Comparison of ENCODE assay signal across 18 cellular contexts in the genomic region with DNA sequence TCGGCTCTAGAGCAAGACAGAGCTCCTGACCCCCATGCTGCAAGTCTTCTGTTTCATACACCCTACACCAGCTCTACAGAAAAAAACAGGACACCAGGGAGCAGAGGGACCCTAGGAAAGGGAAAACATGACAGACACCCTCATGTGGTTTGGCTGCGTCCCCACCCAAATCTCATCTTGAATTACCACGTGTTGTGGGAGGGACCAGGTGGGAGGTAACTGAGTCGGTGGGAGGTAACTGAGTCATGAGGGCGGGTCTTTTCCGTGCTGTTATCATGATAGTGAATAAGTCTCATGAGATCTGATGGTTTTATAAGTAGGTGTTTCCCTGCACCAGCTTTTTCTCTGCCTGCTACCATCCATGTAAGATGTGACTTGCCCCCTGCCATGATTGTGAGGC. TPM values are rescaled to one million over a fixed set of nuclear protein-coding genes. Genes with fewer than 3 reads are reported as not detected.
DNase-seq lines count a peak whose midpoint lies in the region; ATAC-seq lines count a peak whose summit lies in the region.
"Had no signal": no experiment of that assay in that cellular context is flagged by ENCODE, and none has a peak within 500 bp of the region (broad histone marks: within the 10 kb centered on the region; RNA-seq: fewer than 3 reads in every experiment).

No MANE protein-coding gene starts in this region.

- peaks cover 59% of the 10 kb centered on the region for H3K36me3 ChIP-seq in CD8-positive, alpha-beta memory T cell (ENCODE audit: insufficient read depth, low read length)

- H3K4me1 Mint-ChIP-seq in activated CD4-positive, alpha-beta T cell treated with anti-CD3 and anti-CD28 coated beads, Interleukin-2, amount 10 ng/mL, durations not matched to agents 7 days and 5 days, result peaks cover 6% of the 10 kb centered on the region
- peaks cover 6% of the 10 kb centered on the region for H3K4me1 Mint-ChIP-seq in activated naive CD4-positive, alpha-beta T cell treated with anti-CD3 and anti-CD28 coated beads, Interleukin-2, amount 10 ng/mL, durations not matched to agents 7 days and 5 days
- peaks cover 16% of the 10 kb centered on the region for H3K4me1 Mint-ChIP-seq in activated naive CD8-positive, alpha-beta T cell treated with anti-CD3 and anti-CD28 coated beads for 36 hours
- H3K4me1 Mint-ChIP-seq in stimulated activated effector memory CD8-positive, alpha-beta T cell treated with anti-CD3 and anti-CD28 coated beads, Interleukin-12 subunit alpha, Interleukin-12 subunit beta, amount 100 ng/mL, for 72 hours, result no peaks in the 10 kb centered on the region
- no peaks in the 10 kb centered on the region for H3K4me1 Mint-ChIP-seq in CD8-positive, alpha-beta memory T cell

- DNase-seq in activated CD4-positive, alpha-beta T cell treated with anti-CD3 and anti-CD28 coated beads, Interleukin-2, amount 10 ng/mL, durations not matched to agents 7 days and 5 days, result no peak
- no peak for DNase-seq in activated CD4-positive, alpha-beta T cell treated with anti-CD3 and anti-CD28 coated beads for 1 hour
- no peak for DNase-seq in activated naive CD4-positive, alpha-beta T cell treated with anti-CD3 and anti-CD28 coated beads, Interleukin-2, amount 50 U/mL, for 72 hours (ENCODE audit: low spot score in 2 of 2)
- DNase-seq in activated naive CD4-positive, alpha-beta T cell treated with anti-CD3 and anti-CD28 coated beads, Interleukin-2, amount 10 ng/mL, durations not matched to agents 7 days and 5 days, result no peak
- no peak for DNase-seq in activated naive CD8-positive, alpha-beta T cell treated with anti-CD3 and anti-CD28 coated beads for 36 hours
- DNase-seq in stimulated activated effector memory CD8-positive, alpha-beta T cell treated with anti-CD3 and anti-CD28 coated beads, Interleukin-12 subunit alpha, Interleukin-12 subunit beta, amount 100 ng/mL, for 72 hours (ENCODE audit: low spot score in 2 of 2), result no peak
- no peak for DNase-seq in CD8-positive, alpha-beta memory T cell
- DNase-seq in CD1c-positive myeloid dendritic cell (ENCODE audit: extremely low spot score), result no peak
- DNase-seq: 8988T, DMS79, IMR-90, NCI-H1105, NCI-H2029 treated with DMSO at 0.1 percent for 48 hours, NCI-H226, NCI-H510A treated with DMSO at 0.1 percent for 48 hours, NCI-H748 treated with DMSO at 0.1 percent for 48 hours, SHP77 treated with DMSO at 0.1 percent for 48 hours had no signal

- H3K27ac ChIP-seq in CD8-positive, alpha-beta memory T cell (ENCODE audit: low read depth, low read length), result no peak overlapping the region
- H3K27ac ChIP-seq: BLaER1 treated with 17β-estradiol and CSF1 and Interleukin-3, amounts not matched to agents 10 nM and 100 nM had no signal

- no peak for ATAC-seq in activated naive CD4-positive, alpha-beta T cell treated with anti-CD3 and anti-CD28 coated beads, Interleukin-2, amount 50 U/mL, for 72 hours
- ATAC-seq in stimulated activated effector memory CD8-positive, alpha-beta T cell treated with anti-CD3 and anti-CD28 coated beads, Interleukin-12 subunit alpha, Interleukin-12 subunit beta, amount 100 ng/mL, for 72 hours, result no peak

- H3K27ac Mint-ChIP-seq in activated CD4-positive, alpha-beta T cell treated with anti-CD3 and anti-CD28 coated beads, Interleukin-2, amount 10 ng/mL, durations not matched to agents 7 days and 5 days, result peak overlapping the region; percentile 14
- H3K27ac Mint-ChIP-seq in activated naive CD4-positive, alpha-beta T cell treated with anti-CD3 and anti-CD28 coated beads, Interleukin-2, amount 50 U/mL, for 72 hours, result peak overlapping the region; percentile 22 to 70
- H3K27ac Mint-ChIP-seq in activated naive CD4-positive, alpha-beta T cell treated with anti-CD3 and anti-CD28 coated beads, Interleukin-2, amount 10 ng/mL, durations not matched to agents 7 days and 5 days, result no peak overlapping the region
- H3K27ac Mint-ChIP-seq in activated naive CD8-positive, alpha-beta T cell treated with anti-CD3 and anti-CD28 coated beads for 36 hours, result peak overlapping the region; percentile 59
- peak overlapping the region; percentile 88 for H3K27ac Mint-ChIP-seq in stimulated activated effector memory CD8-positive, alpha-beta T cell treated with anti-CD3 and anti-CD28 coated beads, Interleukin-12 subunit alpha, Interleukin-12 subunit beta, amount 100 ng/mL, for 72 hours
- H3K27ac Mint-ChIP-seq in CD8-positive, alpha-beta memory T cell, result peak overlapping the region in 4 of 8 donors; percentile 2 to 75 (median 64)

- H3K4me3 Mint-ChIP-seq in activated CD4-positive, alpha-beta T cell treated with anti-CD3 and anti-CD28 coated beads, Interleukin-2, amount 10 ng/mL, durations not matched to agents 7 days and 5 days, result no peak overlapping the region
- H3K4me3 Mint-ChIP-seq in activated naive CD4-positive, alpha-beta T cell treated with anti-CD3 and anti-CD28 coated beads, Interleukin-2, amount 10 ng/mL, durations not matched to agents 7 days and 5 days, result no peak overlapping the region
- H3K4me3 Mint-ChIP-seq in activated naive CD8-positive, alpha-beta T cell treated with anti-CD3 and anti-CD28 coated beads for 36 hours, result no peak overlapping the region
- no peak overlapping the region for H3K4me3 Mint-ChIP-seq in stimulated activated effector memory CD8-positive, alpha-beta T cell treated with anti-CD3 and anti-CD28 coated beads, Interleukin-12 subunit alpha, Interleukin-12 subunit beta, amount 100 ng/mL, for 72 hours
- no peak overlapping the region for H3K4me3 Mint-ChIP-seq in CD8-positive, alpha-beta memory T cell

- POLR2A ChIA-PET in activated CD4-positive, alpha-beta T cell treated with anti-CD3 and anti-CD28 coated beads, Interleukin-2, amount 10 ng/mL, durations not matched to agents 7 days and 5 days (lab: Charles Lee), result no interaction called here
- POLR2A ChIA-PET in CD8-positive, alpha-beta memory T cell (lab: Charles Lee), result no interaction called here

- H3K27me3 Mint-ChIP-seq in activated CD4-positive, alpha-beta T cell treated with anti-CD3 and anti-CD28 coated beads, Interleukin-2, amount 10 ng/mL, durations not matched to agents 7 days and 5 days, result no peaks in the 10 kb centered on the region
- no peaks in the 10 kb centered on the region for H3K27me3 Mint-ChIP-seq in activated naive CD4-positive, alpha-beta T cell treated with anti-CD3 and anti-CD28 coated beads, Interleukin-2, amount 10 ng/mL, durations not matched to agents 7 days and 5 days
- H3K27me3 Mint-ChIP-seq in activated naive CD8-positive, alpha-beta T cell treated with anti-CD3 and anti-CD28 coated beads for 36 hours, result no peaks in the 10 kb centered on the region
- no peaks in the 10 kb centered on the region for H3K27me3 Mint-ChIP-seq in CD8-positive, alpha-beta memory T cell

- H3K27me3 ChIP-seq in CD8-positive, alpha-beta memory T cell (ENCODE audit: insufficient read depth, low read length, poor library complexity, severe bottlenecking), result no peaks in the 10 kb centered on the region
- H3K27me3 ChIP-seq: BLaER1 treated with 17β-estradiol and CSF1 and Interleukin-3, amounts not matched to agents 10 nM and 100 nM had no signal

- CTCF ChIA-PET in activated CD4-positive, alpha-beta T cell treated with anti-CD3 and anti-CD28 coated beads, Interleukin-2, amount 10 ng/mL, durations not matched to agents 7 days and 5 days (lab: Charles Lee), result interaction anchor here (1.9 kb wide), 1 partner anchor 10 kb away, joined by 4 read pairs; no protein-coding TSS in a partner anchor
- CTCF ChIA-PET in activated naive CD4-positive, alpha-beta T cell treated with anti-CD3 and anti-CD28 coated beads, Interleukin-2, amount 10 ng/mL, durations not matched to agents 7 days and 5 days (lab: Charles Lee), result interaction anchor here (0.7 kb wide), 1 partner anchor 10 kb away, joined by 3 read pairs; no protein-coding TSS in a partner anchor
- CTCF ChIA-PET in CD8-positive, alpha-beta memory T cell (lab: Charles Lee), result no interaction called here

- H3K9me3 Mint-ChIP-seq in activated CD4-positive, alpha-beta T cell treated with anti-CD3 and anti-CD28 coated beads, Interleukin-2, amount 10 ng/mL, durations not matched to agents 7 days and 5 days, result no peaks in the 10 kb centered on the region
- H3K9me3 Mint-ChIP-seq in activated naive CD4-positive, alpha-beta T cell treated with anti-CD3 and anti-CD28 coated beads, Interleukin-2, amount 50 U/mL, for 72 hours, result no peaks in the 10 kb centered on the region
- H3K9me3 Mint-ChIP-seq in activated naive CD4-positive, alpha-beta T cell treated with anti-CD3 and anti-CD28 coated beads, Interleukin-2, amount 10 ng/mL, durations not matched to agents 7 days and 5 days, result no peaks in the 10 kb centered on the region
- no peaks in the 10 kb centered on the region for H3K9me3 Mint-ChIP-seq in activated naive CD8-positive, alpha-beta T cell treated with anti-CD3 and anti-CD28 coated beads for 36 hours
- no peaks in the 10 kb centered on the region for H3K9me3 Mint-ChIP-seq in stimulated activated effector memory CD8-positive, alpha-beta T cell treated with anti-CD3 and anti-CD28 coated beads, Interleukin-12 subunit alpha, Interleukin-12 subunit beta, amount 100 ng/mL, for 72 hours
- H3K9me3 Mint-ChIP-seq in CD8-positive, alpha-beta memory T cell, result no peaks in the 10 kb centered on the region

- H3K4me3 ChIP-seq in CD8-positive, alpha-beta memory T cell (ENCODE audit: low read length), result no peak overlapping the region
- H3K4me3 ChIP-seq: BLaER1 treated with 17β-estradiol and CSF1 and Interleukin-3, amounts not matched to agents 10 nM and 100 nM had no signal

- no peaks in the 10 kb centered on the region for H3K9me3 ChIP-seq in CD8-positive, alpha-beta memory T cell (ENCODE audit: low read length)
- H3K9me3 ChIP-seq: BLaER1 treated with 17β-estradiol and CSF1 and Interleukin-3, amounts not matched to agents 10 nM and 100 nM had no signal

- H3K36me3 Mint-ChIP-seq in activated CD4-positive, alpha-beta T cell treated with anti-CD3 and anti-CD28 coated beads, Interleukin-2, amount 10 ng/mL, durations not matched to agents 7 days and 5 days (ENCODE audit: low read depth), result peaks cover 51% of the 10 kb centered on the region
- peaks cover 0 to 19% of the 10 kb centered on the region in 2 donors for H3K36me3 Mint-ChIP-seq in activated naive CD4-positive, alpha-beta T cell treated with anti-CD3 and anti-CD28 coated beads, Interleukin-2, amount 50 U/mL, for 72 hours
- peaks cover 56% of the 10 kb centered on the region for H3K36me3 Mint-ChIP-seq in activated naive CD4-positive, alpha-beta T cell treated with anti-CD3 and anti-CD28 coated beads, Interleukin-2, amount 10 ng/mL, durations not matched to agents 7 days and 5 days
- peaks cover 25% of the 10 kb centered on the region for H3K36me3 Mint-ChIP-seq in activated naive CD8-positive, alpha-beta T cell treated with anti-CD3 and anti-CD28 coated beads for 36 hours
- H3K36me3 Mint-ChIP-seq in stimulated activated effector memory CD8-positive, alpha-beta T cell treated with anti-CD3 and anti-CD28 coated beads, Interleukin-12 subunit alpha, Interleukin-12 subunit beta, amount 100 ng/mL, for 72 hours, result peaks cover 97% of the 10 kb centered on the region
- peaks cover 7 to 83% (median 15%) of the 10 kb centered on the region in 3 donors for H3K36me3 Mint-ChIP-seq in CD8-positive, alpha-beta memory T cell

- peaks cover under 1% of the 10 kb centered on the region for H3K4me1 ChIP-seq in CD8-positive, alpha-beta memory T cell (ENCODE audit: insufficient read depth, low read length)

RNA-seq across cellular contexts. Expression of a gene that starts 6.6 kb away (rescaled TPM):
- total RNA-seq in activated CD4-positive, alpha-beta T cell treated with anti-CD3 and anti-CD28 coated beads, Interleukin-2, amount 10 ng/mL, durations not matched to agents 7 days and 5 days, result 10 to 100 TPM; 33.3 to 34.0 TPM
- total RNA-seq in activated naive CD4-positive, alpha-beta T cell treated with anti-CD3 and anti-CD28 coated beads, Interleukin-2, amount 50 U/mL, for 72 hours, result 10 to 100 TPM; 25.7 to 26.3 TPM
- 10 to 100 TPM; 21.7 to 23.6 TPM for total RNA-seq in activated naive CD8-positive, alpha-beta T cell treated with anti-CD3 and anti-CD28 coated beads for 36 hours
- 10 to 100 TPM; 24.4 to 27.7 TPM for total RNA-seq in CD8-positive, alpha-beta memory T cell
- polyA plus RNA-seq in CD8-positive, alpha-beta memory T cell, result 59.9 TPM

RNA-seq across cellular contexts. Expression of a gene that starts 21.8 kb away (rescaled TPM):
- 10 to 100 TPM; 19.7 to 19.9 TPM for total RNA-seq in activated CD4-positive, alpha-beta T cell treated with anti-CD3 and anti-CD28 coated beads, Interleukin-2, amount 10 ng/mL, durations not matched to agents 7 days and 5 days
- total RNA-seq in activated naive CD4-positive, alpha-beta T cell treated with anti-CD3 and anti-CD28 coated beads, Interleukin-2, amount 50 U/mL, for 72 hours, result 10 to 100 TPM in 1 of 2 donors, 1 to 10 TPM in 1; 8.2 to 32.2 TPM
- total RNA-seq in activated naive CD8-positive, alpha-beta T cell treated with anti-CD3 and anti-CD28 coated beads for 36 hours, result 10 to 100 TPM; 47.7 to 48.3 TPM
- total RNA-seq in CD8-positive, alpha-beta memory T cell, result 10 to 100 TPM; 47.7 to 48.6 TPM
- polyA plus RNA-seq in CD8-positive, alpha-beta memory T cell, result 62.4 TPM

RNA-seq across cellular contexts. Expression of a gene that starts 22.6 kb away (rescaled TPM):
- 10 to 100 TPM; 45.0 to 51.2 TPM for total RNA-seq in activated CD4-positive, alpha-beta T cell treated with anti-CD3 and anti-CD28 coated beads, Interleukin-2, amount 10 ng/mL, durations not matched to agents 7 days and 5 days
- 10 to 100 TPM; 18.1 to 37.0 TPM for total RNA-seq in activated naive CD4-positive, alpha-beta T cell treated with anti-CD3 and anti-CD28 coated beads, Interleukin-2, amount 50 U/mL, for 72 hours
- total RNA-seq in activated naive CD8-positive, alpha-beta T cell treated with anti-CD3 and anti-CD28 coated beads for 36 hours, result 10 to 100 TPM; 42.9 to 47.6 TPM
- total RNA-seq in CD8-positive, alpha-beta memory T cell, result 10 to 100 TPM; 38.5 to 44.8 TPM
- polyA plus RNA-seq in CD8-positive, alpha-beta memory T cell, result 4.6 TPM

RNA-seq across cellular contexts. Expression of a gene that starts 24.8 kb away (rescaled TPM):
- 100 to 1,000 TPM in 1 of 2 experiments, 10 to 100 TPM in 1; 93.1 to 114 TPM for total RNA-seq in activated CD4-positive, alpha-beta T cell treated with anti-CD3 and anti-CD28 coated beads, Interleukin-2, amount 10 ng/mL, durations not matched to agents 7 days and 5 days
- 100 to 1,000 TPM in 1 of 2 donors, 10 to 100 TPM in 1; 81.7 to 136 TPM for total RNA-seq in activated naive CD4-positive, alpha-beta T cell treated with anti-CD3 and anti-CD28 coated beads, Interleukin-2, amount 50 U/mL, for 72 hours
- 10 to 100 TPM; 71.1 to 79.3 TPM for total RNA-seq in activated naive CD8-positive, alpha-beta T cell treated with anti-CD3 and anti-CD28 coated beads for 36 hours
- total RNA-seq in CD8-positive, alpha-beta memory T cell, result 10 to 100 TPM; 87.3 to 88.8 TPM
- polyA plus RNA-seq in CD8-positive, alpha-beta memory T cell, result 82.7 TPM

RNA-seq across cellular contexts. Expression of a gene that starts 25.6 kb away (rescaled TPM):
- total RNA-seq in activated CD4-positive, alpha-beta T cell treated with anti-CD3 and anti-CD28 coated beads, Interleukin-2, amount 10 ng/mL, durations not matched to agents 7 days and 5 days, result 10 to 100 TPM; 59.5 to 65.7 TPM
- 10 to 100 TPM; 92.1 to 99.7 TPM for total RNA-seq in activated naive CD4-positive, alpha-beta T cell treated with anti-CD3 and anti-CD28 coated beads, Interleukin-2, amount 50 U/mL, for 72 hours
- total RNA-seq in activated naive CD8-positive, alpha-beta T cell treated with anti-CD3 and anti-CD28 coated beads for 36 hours, result 100 to 1,000 TPM; 110 to 114 TPM
- total RNA-seq in CD8-positive, alpha-beta memory T cell, result 100 to 1,000 TPM in 1 of 2 experiments, 10 to 100 TPM in 1; 99.0 to 101 TPM
- 0.17 TPM for polyA plus RNA-seq in CD8-positive, alpha-beta memory T cell
